Comparison of ENCODE assay signal across 22 cellular contexts in genomic region chr7:77474756-77475155, GRCh38.
"Had no signal": no experiment of that assay in that cellular context is flagged by ENCODE, and none has a peak within 500 bp of the region (broad histone marks: within the 10 kb centered on the region; RNA-seq: fewer than 3 reads in every experiment).

No MANE protein-coding gene starts in this region.

- H3K4me3 ChIP-seq: coronary artery, gastrocnemius medialis, heart left ventricle, hepatocyte, lung, right lobe of liver, suprapubic skin, transverse colon, upper lobe of right lung, uterus had no signal

- H3K27ac ChIP-seq: coronary artery, gastrocnemius medialis, heart left ventricle, hepatocyte, parathyroid adenoma, right lobe of liver, suprapubic skin, transverse colon, upper lobe of right lung, uterus had no signal

- H3K36me3 ChIP-seq: gastrocnemius medialis, heart left ventricle, right lobe of liver, suprapubic skin, transverse colon, upper lobe of right lung, uterus had no signal

- FAIRE-seq: kidney, small intestine had no signal

- H3K9me3 ChIP-seq: gastrocnemius medialis, heart left ventricle, right lobe of liver, suprapubic skin, transverse colon, upper lobe of right lung, uterus had no signal

- ATAC-seq: gastrocnemius medialis; heart left ventricle; left lobe of liver; natural killer cell; right lobe of liver; stimulated activated naive CD8-positive, alpha-beta T cell treated with anti-CD3 and anti-CD28 coated beads, Interleukin-15, amount 100 ng/mL, for 72 hours; upper lobe of right lung had no signal

- H3K4me1 ChIP-seq: gastrocnemius medialis, parathyroid adenoma, uterus had no signal

- H3K4me2 ChIP-seq: hepatocyte had no signal

- H3K79me2 ChIP-seq: hepatocyte, parathyroid adenoma had no signal

- H3K9ac ChIP-seq: parathyroid adenoma had no signal

- H2AFZ ChIP-seq: hepatocyte, parathyroid adenoma had no signal

- H3K27me3 ChIP-seq: gastrocnemius medialis, heart left ventricle, hepatocyte, right lobe of liver, suprapubic skin, transverse colon, upper lobe of right lung, uterus had no signal

- DNase-seq: dermis blood vessel endothelial cell; effector memory CD4-positive, alpha-beta T cell; foreskin fibroblast; gastrocnemius medialis; heart left ventricle; kidney; natural killer cell; right lobe of liver; small intestine; stimulated activated CD4-positive, alpha-beta T cell treated with anti-CD3 and anti-CD28 coated beads, Interleukin-15, amount 100 ng/mL, for 24 hours; stimulated activated CD4-positive, alpha-beta T cell treated with anti-CD3 and anti-CD28 coated beads, Interleukin-2, amount 100 ng/mL, for 48 hours; stimulated activated naive CD4-positive, alpha-beta T cell; stimulated activated naive CD8-positive, alpha-beta T cell treated with anti-CD3 and anti-CD28 coated beads, Interleukin-15, amount 100 ng/mL, for 72 hours; transverse colon; upper lobe of right lung; uterus had no signal
